Comparison of ENCODE assay signal across 23 cellular contexts in genomic region chr21:39111928-39112327, GRCh38.
DNase-seq lines count a peak whose midpoint lies in the region; FAIRE-seq and TF ChIP-seq lines count a peak whose summit lies in the region.
"Had no signal": no experiment of that assay in that cellular context is flagged by ENCODE, and none has a peak within 500 bp of the region (broad histone marks: within the 10 kb centered on the region; RNA-seq: fewer than 3 reads in every experiment).

No MANE protein-coding gene starts in this region.

- peak; percentile 57 for DNase-seq in AG10803 (ENCODE audit: low read depth)
- peak; percentile 41 for DNase-seq in astrocyte (ENCODE audit: low read depth)
- peak; percentile 57 for DNase-seq in fibroblast of pulmonary artery (ENCODE audit: low read depth)
- DNase-seq in smooth muscle cell (lab: John Stamatoyannopoulos, UW; ENCODE audit: unreplicated experiment) = no peak
- DNase-seq in glomerular visceral epithelial cell (ENCODE audit: extremely low spot score) = no peak
- no peak for DNase-seq in posterior vena cava (ENCODE audit: low spot score)
- DNase-seq in NCI-H226 = no peak
- DNase-seq in SJCRH30 = no peak
- DNase-seq: activated CD4-positive, alpha-beta T cell treated with anti-CD3 and anti-CD28 coated beads for 4 hours; activated T-cell treated with anti-CD3 and anti-CD28 coated beads, Interleukin-2, amount 50 U/mL, for 4 hours; brain microvascular endothelial cell; CD4-positive, alpha-beta T cell; H9; islet precursor cell; naive B cell; NCI-H1092; NCI-H1694 treated with DMSO at 0.1 percent for 48 hours; stimulated activated naive B cell treated with anti-CD40 and anti-IgM and Interleukin-4, amounts not matched to agents 10 μg/mL and 1 μg/mL and 100 μg/mL, for 72 hours; T1000 had no signal

- peaks cover 20% of the 10 kb centered on the region for H3K27me3 Mint-ChIP-seq in astrocyte (ENCODE audit: low read depth, unreplicated experiment)
- H3K27me3 Mint-ChIP-seq: CD4-positive, alpha-beta T cell had no signal

- H3K27me3 ChIP-seq in astrocyte (ENCODE audit: insufficient read depth, low read length) = peaks cover 7% of the 10 kb centered on the region
- H3K27me3 ChIP-seq in smooth muscle cell (ENCODE audit: low read depth) = no peaks in the 10 kb centered on the region
- H3K27me3 ChIP-seq in SJCRH30 = no peaks in the 10 kb centered on the region
- H3K27me3 ChIP-seq: brain microvascular endothelial cell, neutrophil had no signal

- TF ChIP-seq CTCF in AG10803 (conservative IDR thresholded peaks at IDR 0.05; ENCODE audit: low read length) (no peak), astrocyte (IDR thresholded peaks at IDR 0.05; ENCODE audit: insufficient read depth, low read depth, low read length) (no peak), fibroblast of pulmonary artery (IDR thresholded peaks at IDR 0.05; ENCODE audit: low read length, missing control alignments) (no peak), smooth muscle cell (IDR thresholded peaks at IDR 0.05; ENCODE audit: borderline replicate concordance, insufficient read depth, poor library complexity, severe bottlenecking) (no peak)

- intact Hi-C loops in posterior vena cava (cut with DNase I) = no loop called here

- no peak overlapping the region for H3K27ac ChIP-seq in astrocyte (ENCODE audit: low read depth, low read length)
- peak overlapping the region; percentile 25 for H3K27ac ChIP-seq in smooth muscle cell (ENCODE audit: low read depth)
- H3K27ac ChIP-seq in SJCRH30 = no peak overlapping the region
- H3K27ac ChIP-seq: A549, brain microvascular endothelial cell, neutrophil, VCaP had no signal

- H3K4me3 ChIP-seq in AG10803 (ENCODE audit: low read length) (no peak overlapping the region), astrocyte (ENCODE audit: insufficient read depth, low read depth, low read length) (no peak overlapping the region), fibroblast of pulmonary artery (replicated peaks; ENCODE audit: low read depth, low read length) (no peak overlapping the region), smooth muscle cell (no peak overlapping the region), SJCRH30 (no peak overlapping the region)
- H3K4me3 ChIP-seq: A549 had no signal

- H3K36me3 ChIP-seq in astrocyte (ENCODE audit: insufficient read depth, low read length) = no peaks in the 10 kb centered on the region
- H3K36me3 ChIP-seq in smooth muscle cell (ENCODE audit: low read depth) = no peaks in the 10 kb centered on the region
- H3K36me3 ChIP-seq in SJCRH30 = no peaks in the 10 kb centered on the region
- H3K36me3 ChIP-seq: brain microvascular endothelial cell, neutrophil had no signal

- H3K4me3 Mint-ChIP-seq in astrocyte (ENCODE audit: unreplicated experiment) = no peak overlapping the region
- H3K4me3 Mint-ChIP-seq: activated T-cell treated with anti-CD3 and anti-CD28 coated beads, Interleukin-2, amount 50 U/mL, for 4 hours; CD4-positive, alpha-beta T cell; H9; naive B cell; stimulated activated naive B cell treated with anti-CD40 and anti-IgM and Interleukin-4, amounts not matched to agents 10 μg/mL and 1 μg/mL and 100 μg/mL, for 72 hours had no signal

- H3K4me2 ChIP-seq in astrocyte (ENCODE audit: low read length) (no peak overlapping the region), smooth muscle cell (no peak overlapping the region)
- H3K4me2 ChIP-seq: A549 had no signal

- H3K4me1 ChIP-seq in astrocyte (ENCODE audit: insufficient read depth, low read length) (peaks cover 22% of the 10 kb centered on the region), smooth muscle cell (ENCODE audit: low read depth) (no peaks in the 10 kb centered on the region), SJCRH30 (no peaks in the 10 kb centered on the region)

- H3K4me1 Mint-ChIP-seq in astrocyte (ENCODE audit: low read depth, unreplicated experiment) = peaks cover 18% of the 10 kb centered on the region
- H3K4me1 Mint-ChIP-seq: naive B cell had no signal

- no peak for FAIRE-seq in astrocyte (lab: Jason Lieb, UNC)
- FAIRE-seq: A549, GM18507 had no signal

- H3K9me3 ChIP-seq in astrocyte (ENCODE audit: insufficient read depth, low read depth, low read length) (no peaks in the 10 kb centered on the region), smooth muscle cell (replicated peaks; ENCODE audit: low read depth) (no peaks in the 10 kb centered on the region), SJCRH30 (replicated peaks) (no peaks in the 10 kb centered on the region)
- H3K9me3 ChIP-seq: A549, neutrophil had no signal

- H2AFZ ChIP-seq in astrocyte (ENCODE audit: low read depth, low read length) = no peak overlapping the region
- H2AFZ ChIP-seq in smooth muscle cell (ENCODE audit: low read depth) = no peak overlapping the region

- H3K27ac Mint-ChIP-seq in astrocyte (ENCODE audit: unreplicated experiment) = no peak overlapping the region
- H3K27ac Mint-ChIP-seq: CD4-positive, alpha-beta T cell; H9; naive B cell; stimulated activated naive B cell treated with anti-CD40 and anti-IgM and Interleukin-4, amounts not matched to agents 10 μg/mL and 1 μg/mL and 100 μg/mL, for 72 hours had no signal

- H3F3A ChIP-seq in smooth muscle cell (ENCODE audit: low read depth) = no peaks in the 10 kb centered on the region

- H3K9me3 Mint-ChIP-seq in astrocyte (ENCODE audit: unreplicated experiment) = peaks cover 17% of the 10 kb centered on the region
- H3K9me3 Mint-ChIP-seq: activated T-cell treated with anti-CD3 and anti-CD28 coated beads, Interleukin-2, amount 50 U/mL, for 4 hours; CD4-positive, alpha-beta T cell; H9; naive B cell; stimulated activated naive B cell treated with anti-CD40 and anti-IgM and Interleukin-4, amounts not matched to agents 10 μg/mL and 1 μg/mL and 100 μg/mL, for 72 hours had no signal

- peaks cover 3% of the 10 kb centered on the region for H3K36me3 Mint-ChIP-seq in astrocyte (ENCODE audit: low read depth, unreplicated experiment)

- H3K9ac ChIP-seq in astrocyte (ENCODE audit: low read length) = no peak overlapping the region
- H3K9ac ChIP-seq in smooth muscle cell (ENCODE audit: low read depth) = no peak overlapping the region

- WGBS in smooth muscle cell (ENCODE audit: low lambda C conversion rate) = 43% methylated on average over 4 of the region's 4 CpGs

- no peaks in the 10 kb centered on the region for H3K79me2 ChIP-seq in astrocyte (ENCODE audit: insufficient read depth, low read length)
- no peaks in the 10 kb centered on the region for H3K79me2 ChIP-seq in smooth muscle cell (ENCODE audit: low read depth)

- H4K20me1 ChIP-seq in astrocyte (ENCODE audit: insufficient read depth, low read length) (no peaks in the 10 kb centered on the region), smooth muscle cell (ENCODE audit: low read depth) (no peaks in the 10 kb centered on the region)

Comparison
In these comparisons a context has a peak if more than half of its experiments do, and no peak if none do; other contexts are left out.
1. DNase-seq: peak in AG10803 (single experiment), astrocyte (single experiment) and fibroblast of pulmonary artery (single experiment); none in smooth muscle cell (single experiment), glomerular visceral epithelial cell (single experiment), posterior vena cava (single experiment), NCI-H226 (single experiment) and SJCRH30 (0 of 2).